In genomic region chr10:68346774-68347173, GRCh38 we compare ENCODE assay signal across 1 cellular context.
A peak's percentile ranks its signal among the peaks of the same experiment; 100 is the strongest.
TF ChIP-seq lines count a peak whose summit lies in the region.

No MANE protein-coding gene starts in this region.

TF ChIP-seq in K562, 482 proteins besides CTCF, POLR2A, EP300 and RAD21:
- peak; percentile 11 for TF ChIP-seq RBM25 (IDR thresholded peaks at IDR 0.05; ENCODE audit: low read depth, low read length, severe bottlenecking)
- no peak for TF ChIP-seq CTBP1 (IDR thresholded peaks at IDR 0.05; ENCODE audit: borderline replicate concordance)
TF ChIP-seq in K562: peak in this region for 1.
